1 cellular context compared by ENCODE assay signal in genomic region chr12:2339022-2339431, GRCh38.
A peak's percentile ranks its signal among the peaks of the same experiment; 100 is the strongest.
TF ChIP-seq lines count a peak whose summit lies in the region.

No MANE protein-coding gene starts in this region.

TF ChIP-seq in IMR-90, 13 proteins besides CTCF, POLR2A, EP300 and RAD21 (continued from another document):
- TF ChIP-seq RCOR1 (IDR thresholded peaks at IDR 0.05; ENCODE audit: insufficient replicate concordance, low read length) (no peak), CEBPB (IDR thresholded peaks at IDR 0.05; ENCODE audit: low read depth, low read length) (peak; percentile 96), ELK1 (IDR thresholded peaks at IDR 0.05; ENCODE audit: borderline replicate concordance, low read depth, low read length) (no peak), MXI1 (IDR thresholded peaks at IDR 0.05; ENCODE audit: borderline replicate concordance, low read depth, low read length) (no peak), MAFK (IDR thresholded peaks at IDR 0.05; ENCODE audit: low read depth, low read length) (no peak), BHLHE40 (IDR thresholded peaks at IDR 0.05; ENCODE audit: low read depth, low read length) (no peak), NFE2L2 (IDR thresholded peaks at IDR 0.05; ENCODE audit: low read depth, low read length) (peak; percentile 68), CHD1 (IDR thresholded peaks at IDR 0.05; ENCODE audit: low read depth, low read length) (no peak)
